Comparison of ENCODE assay signal across 1 cellular context in genomic region chr3:119676771-119677640, GRCh38.
TF ChIP-seq lines count a peak whose summit lies in the region.

A gene with protein sequence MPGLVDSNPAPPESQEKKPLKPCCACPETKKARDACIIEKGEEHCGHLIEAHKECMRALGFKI (minus strand): TSS chr3:119677406. CDS start chr3:119677310, 96 bp downstream.

TF ChIP-seq in H1, 55 proteins besides CTCF, POLR2A, EP300 and RAD21 (continued from another document):
- no peak for TF ChIP-seq CTBP2 (IDR thresholded peaks at IDR 0.05; ENCODE audit: borderline replicate concordance, insufficient read depth, insufficient read length, low read length)
- TF ChIP-seq HDAC6 (IDR thresholded peaks at IDR 0.05; ENCODE audit: low read depth, low read length): no peak
- TF ChIP-seq, protein P1, sequence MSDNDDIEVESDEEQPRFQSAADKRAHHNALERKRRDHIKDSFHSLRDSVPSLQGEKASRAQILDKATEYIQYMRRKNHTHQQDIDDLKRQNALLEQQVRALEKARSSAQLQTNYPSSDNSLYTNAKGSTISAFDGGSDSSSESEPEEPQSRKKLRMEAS (IDR thresholded peaks at IDR 0.05): peak; percentile 42; the same call in 1 of the 2 replicates
- TF ChIP-seq TAF1 (IDR thresholded peaks at IDR 0.05; ENCODE audit: low read depth, low read length): peak; percentile 74; the same call in 1 of the 2 replicates
- TF ChIP-seq YY1 (IDR thresholded peaks at IDR 0.05; ENCODE audit: low read depth, low read length): 0 out of 2 replicates have a peak, but pooled peaks have one; percentile 7
- no peak for TF ChIP-seq SRF (IDR thresholded peaks at IDR 0.05; ENCODE audit: low read depth, low read length)
- TF ChIP-seq SIX5 (IDR thresholded peaks at IDR 0.05; ENCODE audit: low read depth, low read length): no peak
- no peak for TF ChIP-seq CHD1 (IDR thresholded peaks at IDR 0.05; ENCODE audit: low read depth, low read length)
- TF ChIP-seq TBP (IDR thresholded peaks at IDR 0.05; ENCODE audit: low read depth, low read length): peak; percentile 71
- no peak for TF ChIP-seq SP1 (IDR thresholded peaks at IDR 0.05; ENCODE audit: low read depth, low read length)
- peak; percentile 25 for TF ChIP-seq SP2 (IDR thresholded peaks at IDR 0.05; ENCODE audit: low read length)
- TF ChIP-seq JUND (IDR thresholded peaks at IDR 0.05; ENCODE audit: low read length): no peak
- no peak for TF ChIP-seq CBX8 (IDR thresholded peaks at IDR 0.05; ENCODE audit: borderline replicate concordance, low read depth, low read length)
- no peak for TF ChIP-seq SIRT6 (IDR thresholded peaks at IDR 0.05; ENCODE audit: low read length)
- no peak for TF ChIP-seq CHD7 (IDR thresholded peaks at IDR 0.05; ENCODE audit: insufficient replicate concordance, low read length)
- TF ChIP-seq HDAC2 (IDR thresholded peaks at IDR 0.05; ENCODE audit: borderline replicate concordance in 1 of 2, low read depth in 2 of 2, low read length in 2 of 2): peak in 1 of 2 experiments; percentile 67; a peak in 1 of 4 replicates
- TF ChIP-seq NANOG (IDR thresholded peaks at IDR 0.05; ENCODE audit: insufficient read depth, low read depth, low read length, poor library complexity, severe bottlenecking): no peak
- no peak for TF ChIP-seq FOSL1 (IDR thresholded peaks at IDR 0.05; ENCODE audit: insufficient read depth, low read depth, low read length)
- TF ChIP-seq BCL11A (IDR thresholded peaks at IDR 0.05; ENCODE audit: low read depth in 2 of 2, low read length in 2 of 2): no peak
- no peak for TF ChIP-seq TAF7 (optimal IDR thresholded peaks at IDR 0.05; ENCODE audit: borderline replicate concordance, low read depth, low read length)
- no peak for TF ChIP-seq POU5F1 (IDR thresholded peaks at IDR 0.05; ENCODE audit: low read depth, low read length)
- TF ChIP-seq BACH1 (IDR thresholded peaks at IDR 0.05; ENCODE audit: low read length): no peak
- peak; percentile 89 for TF ChIP-seq KDM4A (IDR thresholded peaks at IDR 0.05; ENCODE audit: low read depth, low read length, severe bottlenecking)
- peak; percentile 25; the same call in 1 of the 2 replicates for TF ChIP-seq POLR2AphosphoS5 (IDR thresholded peaks at IDR 0.05; ENCODE audit: low read depth, low read length)
- 0 out of 2 replicates have a peak, but pooled peaks have one; percentile 47 for TF ChIP-seq GABPA (IDR thresholded peaks at IDR 0.05; ENCODE audit: borderline replicate concordance, insufficient read depth, low read length)
- TF ChIP-seq SP4 (IDR thresholded peaks at IDR 0.05; ENCODE audit: low read length): no peak
- TF ChIP-seq, protein P2, sequence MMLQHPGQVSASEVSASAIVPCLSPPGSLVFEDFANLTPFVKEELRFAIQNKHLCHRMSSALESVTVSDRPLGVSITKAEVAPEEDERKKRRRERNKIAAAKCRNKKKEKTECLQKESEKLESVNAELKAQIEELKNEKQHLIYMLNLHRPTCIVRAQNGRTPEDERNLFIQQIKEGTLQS (IDR thresholded peaks at IDR 0.05; ENCODE audit: insufficient read depth, low read depth, low read length): no peak
- peak; percentile 70 for TF ChIP-seq PHF8 (conservative IDR thresholded peaks at IDR 0.05; ENCODE audit: low read depth, low read length)
- TF ChIP-seq ZNF274 (IDR thresholded peaks at IDR 0.05; ENCODE audit: borderline replicate concordance, extremely low read depth, low read length): no peak
- TF ChIP-seq CHD2 (IDR thresholded peaks at IDR 0.05; ENCODE audit: low read length): peak; percentile 77
- TF ChIP-seq SAP30 (IDR thresholded peaks at IDR 0.05; ENCODE audit: insufficient read depth, insufficient replicate concordance, low read length): peak; percentile 72
- no peak for TF ChIP-seq BRCA1 (IDR thresholded peaks at IDR 0.05; ENCODE audit: low read depth, low read length)
- TF ChIP-seq, protein P3, sequence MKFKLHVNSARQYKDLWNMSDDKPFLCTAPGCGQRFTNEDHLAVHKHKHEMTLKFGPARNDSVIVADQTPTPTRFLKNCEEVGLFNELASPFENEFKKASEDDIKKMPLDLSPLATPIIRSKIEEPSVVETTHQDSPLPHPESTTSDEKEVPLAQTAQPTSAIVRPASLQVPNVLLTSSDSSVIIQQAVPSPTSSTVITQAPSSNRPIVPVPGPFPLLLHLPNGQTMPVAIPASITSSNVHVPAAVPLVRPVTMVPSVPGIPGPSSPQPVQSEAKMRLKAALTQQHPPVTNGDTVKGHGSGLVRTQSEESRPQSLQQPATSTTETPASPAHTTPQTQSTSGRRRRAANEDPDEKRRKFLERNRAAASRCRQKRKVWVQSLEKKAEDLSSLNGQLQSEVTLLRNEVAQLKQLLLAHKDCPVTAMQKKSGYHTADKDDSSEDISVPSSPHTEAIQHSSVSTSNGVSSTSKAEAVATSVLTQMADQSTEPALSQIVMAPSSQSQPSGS (IDR thresholded peaks at IDR 0.05; ENCODE audit: low read length): no peak
- TF ChIP-seq CBX5 (IDR thresholded peaks at IDR 0.05; ENCODE audit: low read depth, low read length): no peak
- no peak for TF ChIP-seq SUZ12 (IDR thresholded peaks at IDR 0.05; ENCODE audit: low read length)
- no peak for TF ChIP-seq GTF2F1 (IDR thresholded peaks at IDR 0.05; ENCODE audit: borderline replicate concordance, low read depth, low read length)
- no peak for TF ChIP-seq JUN (IDR thresholded peaks at IDR 0.05; ENCODE audit: low read depth, low read length)
- TF ChIP-seq, protein P4, sequence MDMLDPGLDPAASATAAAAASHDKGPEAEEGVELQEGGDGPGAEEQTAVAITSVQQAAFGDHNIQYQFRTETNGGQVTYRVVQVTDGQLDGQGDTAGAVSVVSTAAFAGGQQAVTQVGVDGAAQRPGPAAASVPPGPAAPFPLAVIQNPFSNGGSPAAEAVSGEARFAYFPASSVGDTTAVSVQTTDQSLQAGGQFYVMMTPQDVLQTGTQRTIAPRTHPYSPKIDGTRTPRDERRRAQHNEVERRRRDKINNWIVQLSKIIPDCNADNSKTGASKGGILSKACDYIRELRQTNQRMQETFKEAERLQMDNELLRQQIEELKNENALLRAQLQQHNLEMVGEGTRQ (IDR thresholded peaks at IDR 0.05; ENCODE audit: low read length): no peak
- TF ChIP-seq RXRA (IDR thresholded peaks at IDR 0.05; ENCODE audit: insufficient read depth, low read depth, low read length): no peak
- peak; percentile 53; the same call in 1 of the 2 replicates for TF ChIP-seq E2F6 (IDR thresholded peaks at IDR 0.05)
- no peak for TF ChIP-seq KDM1A (IDR thresholded peaks at IDR 0.05; ENCODE audit: borderline replicate concordance, low read length)
- TF ChIP-seq TCF12 (IDR thresholded peaks at IDR 0.05; ENCODE audit: low read depth, low read length): no peak
- TF ChIP-seq SIN3A (conservative IDR thresholded peaks at IDR 0.05 in 1 of 2, IDR thresholded peaks at IDR 0.05 in 1 of 2; ENCODE audit: low read depth in 1 of 2, low read length in 2 of 2): peak in 1 of 2 experiments; percentile 92; a peak in 2 of 4 replicates
- no peak for TF ChIP-seq CEBPB (IDR thresholded peaks at IDR 0.05; ENCODE audit: low read depth, low read length)
- TF ChIP-seq NRF1 (IDR thresholded peaks at IDR 0.05; ENCODE audit: low read depth, low read length): peak; percentile 93
- TF ChIP-seq RNF2 (IDR thresholded peaks at IDR 0.05; ENCODE audit: borderline replicate concordance, low read depth, low read length, missing control alignments, poor library complexity, severe bottlenecking): no peak
- TF ChIP-seq TEAD4 (IDR thresholded peaks at IDR 0.05; ENCODE audit: low read depth, low read length): peak; percentile 75
- TF ChIP-seq ASH2L (IDR thresholded peaks at IDR 0.05; ENCODE audit: low read length): peak; percentile 76
- TF ChIP-seq RBBP5 (IDR thresholded peaks at IDR 0.05; ENCODE audit: borderline replicate concordance, low read depth, low read length): peak; percentile 74; the same call in 1 of the 2 replicates
